Comparison of ENCODE assay signal across 12 cellular contexts in genomic region chr2:204109681-204110080, GRCh38.
A peak's percentile ranks its signal among the peaks of the same experiment; 100 is the strongest.
DNase-seq lines count a peak whose midpoint lies in the region; ATAC-seq, FAIRE-seq and TF ChIP-seq lines count a peak whose summit lies in the region.
"Had no signal": no experiment of that assay in that cellular context is flagged by ENCODE, and none has a peak within 500 bp of the region (broad histone marks: within the 10 kb centered on the region; RNA-seq: fewer than 3 reads in every experiment).

No MANE protein-coding gene starts in this region.

- H3K27me3 ChIP-seq in mammary epithelial cell (ENCODE audit: insufficient read depth, low read length) (peaks cover 4% of the 10 kb centered on the region), Karpas-422 (ENCODE audit: low read length) (no peaks in the 10 kb centered on the region)
- H3K27me3 ChIP-seq: pancreas had no signal

- H3K9me3 Mint-ChIP-seq in activated CD4-positive, alpha-beta memory T cell treated with anti-CD3 and anti-CD28 coated beads for 36 hours, result no peaks in the 10 kb centered on the region
- no peaks in the 10 kb centered on the region for H3K9me3 Mint-ChIP-seq in immature natural killer cell
- no peaks in the 10 kb centered on the region for H3K9me3 Mint-ChIP-seq in stimulated activated naive CD8-positive, alpha-beta T cell treated with anti-CD3 and anti-CD28 coated beads, Interleukin-15, amount 100 ng/mL, for 72 hours

- H3K27ac Mint-ChIP-seq in activated CD4-positive, alpha-beta memory T cell treated with anti-CD3 and anti-CD28 coated beads for 36 hours, result peak overlapping the region; percentile 90
- H3K27ac Mint-ChIP-seq in immature natural killer cell, result peak overlapping the region in 2 of 6 donors; percentile 82 to 85
- peak overlapping the region; percentile 75 to 94 for H3K27ac Mint-ChIP-seq in stimulated activated naive CD8-positive, alpha-beta T cell treated with anti-CD3 and anti-CD28 coated beads, Interleukin-15, amount 100 ng/mL, for 72 hours

- H3K27me3 Mint-ChIP-seq in activated CD4-positive, alpha-beta memory T cell treated with anti-CD3 and anti-CD28 coated beads for 36 hours, result peaks cover 8% of the 10 kb centered on the region
- peaks cover 7 to 25% (median 14%) of the 10 kb centered on the region in 3 donors for H3K27me3 Mint-ChIP-seq in immature natural killer cell (ENCODE audit: low read depth in 3 of 3)
- H3K27me3 Mint-ChIP-seq in stimulated activated naive CD8-positive, alpha-beta T cell treated with anti-CD3 and anti-CD28 coated beads, Interleukin-15, amount 100 ng/mL, for 72 hours, result peaks cover 10% of the 10 kb centered on the region

- H3K9ac ChIP-seq in mammary epithelial cell (ENCODE audit: insufficient read depth, low read length) (no peak overlapping the region), Karpas-422 (ENCODE audit: low read length) (no peak overlapping the region)

- CTCF ChIA-PET in mammary epithelial cell (lab: Charles Lee; ENCODE audit: low non-redundant PET), result no interaction called here
- CTCF ChIA-PET in activated CD4-positive, alpha-beta memory T cell treated with anti-CD3 and anti-CD28 coated beads for 36 hours (lab: Charles Lee), result interaction anchor here (0.7 to 4.8 kb wide), 10 partner anchors 32 to 175 kb away, joined by 3 to 46 read pairs (median 4); no protein-coding TSS in a partner anchor

- H3K4me1 Mint-ChIP-seq in activated CD4-positive, alpha-beta memory T cell treated with anti-CD3 and anti-CD28 coated beads for 36 hours (ENCODE audit: low read depth), result peaks cover 71% of the 10 kb centered on the region
- H3K4me1 Mint-ChIP-seq in immature natural killer cell, result peaks cover 44 to 49% of the 10 kb centered on the region in 2 donors
- peaks cover 83% of the 10 kb centered on the region for H3K4me1 Mint-ChIP-seq in stimulated activated naive CD8-positive, alpha-beta T cell treated with anti-CD3 and anti-CD28 coated beads, Interleukin-15, amount 100 ng/mL, for 72 hours

- H3K27ac ChIP-seq in mammary epithelial cell (ENCODE audit: insufficient read depth, low read depth, low read length) (no peak overlapping the region), Karpas-422 (ENCODE audit: low read length) (no peak overlapping the region)
- H3K27ac ChIP-seq: pancreas, WERI-Rb-1 had no signal

- H3K36me3 ChIP-seq in mammary epithelial cell (ENCODE audit: insufficient read depth, low read length), result no peaks in the 10 kb centered on the region
- no peaks in the 10 kb centered on the region for H3K36me3 ChIP-seq in Karpas-422 (ENCODE audit: insufficient read depth, low read length)
- H3K36me3 ChIP-seq: pancreas, WERI-Rb-1 had no signal

- intact Hi-C loops in mammary epithelial cell (cut with micrococcal nuclease), result no loop called here
- intact Hi-C loops in activated CD4-positive, alpha-beta memory T cell treated with anti-CD3 and anti-CD28 coated beads for 36 hours (cut with micrococcal nuclease), result loop anchor here (1.0 to 10.0 kb wide), 8 partner anchors 37 to 1598 kb away; no protein-coding TSS in a partner anchor

- H3K36me3 Mint-ChIP-seq in activated CD4-positive, alpha-beta memory T cell treated with anti-CD3 and anti-CD28 coated beads for 36 hours, result no peaks in the 10 kb centered on the region
- no peaks in the 10 kb centered on the region for H3K36me3 Mint-ChIP-seq in immature natural killer cell

- peak overlapping the region; percentile 55 for H3K4me3 Mint-ChIP-seq in activated CD4-positive, alpha-beta memory T cell treated with anti-CD3 and anti-CD28 coated beads for 36 hours
- H3K4me3 Mint-ChIP-seq in immature natural killer cell, result peak overlapping the region; percentile 80 to 89 (median 83)
- peak overlapping the region; percentile 81 to 82 for H3K4me3 Mint-ChIP-seq in stimulated activated naive CD8-positive, alpha-beta T cell treated with anti-CD3 and anti-CD28 coated beads, Interleukin-15, amount 100 ng/mL, for 72 hours

- ATAC-seq in stimulated activated naive CD8-positive, alpha-beta T cell treated with anti-CD3 and anti-CD28 coated beads, Interleukin-15, amount 100 ng/mL, for 72 hours, result peak; percentile 7
- ATAC-seq in HG03565 (IDR thresholded peaks at IDR 0.05; ENCODE audit: unreplicated experiment), result no peak

- WGBS in mammary epithelial cell (ENCODE audit: low coverage, missing lambda C conversion rate), result 59% methylated on average over 8 of the region's 11 CpGs

- H3K4me3 ChIP-seq in mammary epithelial cell (replicated peaks in 1 of 3; ENCODE audit: insufficient read depth in 1 of 3, low read depth in 2 of 3, low read length in 3 of 3), result no peak overlapping the region
- H3K4me3 ChIP-seq in Karpas-422 (ENCODE audit: low read length), result no peak overlapping the region
- H3K4me3 ChIP-seq: pancreas had no signal

- BruUV-seq in mammary epithelial cell (replicated peaks; lab: Mats Ljungman, UMichigan), result no TSS peak

- dilution Hi-C loops in mammary epithelial cell (cut with HindIII; ENCODE audit: low sequenced_read_pairs), result no loop called here

- H4K20me1 ChIP-seq in mammary epithelial cell (ENCODE audit: insufficient read depth, low read length), result no peaks in the 10 kb centered on the region
- no peaks in the 10 kb centered on the region for H4K20me1 ChIP-seq in Karpas-422 (ENCODE audit: insufficient read depth, low read depth, low read length)

- H3K4me2 ChIP-seq in mammary epithelial cell (ENCODE audit: insufficient read depth, low read depth, low read length) (no peak overlapping the region), Karpas-422 (ENCODE audit: low read depth, low read length, poor library complexity, severe bottlenecking) (no peak overlapping the region)

- TF ChIP-seq CTCF in mammary epithelial cell (conservative IDR thresholded peaks at IDR 0.05 in 1 of 2, IDR thresholded peaks at IDR 0.05 in 1 of 2; ENCODE audit: extremely low read depth in 1 of 2, insufficient read depth in 1 of 2, low read depth in 1 of 2, low read length in 2 of 2), result no peak
- TF ChIP-seq CTCF in D721Med (IDR thresholded peaks at IDR 0.05; ENCODE audit: insufficient read depth, missing control alignments), result no peak

- DNase-seq in T47D (ENCODE audit: low read depth in 1 of 2, low spot score in 1 of 2) (peak; percentile 44 to 93), mammary epithelial cell (no peak), immature natural killer cell (peak in 1 of 3 donors; percentile 26), D721Med (ENCODE audit: insufficient read length, low spot score) (no peak), Karpas-422 (no peak)
- DNase-seq in activated CD4-positive, alpha-beta memory T cell treated with anti-CD3 and anti-CD28 coated beads for 36 hours, result peak; percentile 32
- peak; percentile 39 to 50 for DNase-seq in stimulated activated naive CD8-positive, alpha-beta T cell treated with anti-CD3 and anti-CD28 coated beads, Interleukin-15, amount 100 ng/mL, for 72 hours
- DNase-seq: AML-193, NCI-H1092, pancreas, WERI-Rb-1 had no signal

- H3K9me2 ChIP-seq in Karpas-422 (replicated peaks; ENCODE audit: insufficient read depth, low read length), result no peaks in the 10 kb centered on the region

- no peak for FAIRE-seq in D721Med (lab: Jason Lieb, UNC)

- H3K9me3 ChIP-seq in mammary epithelial cell (replicated peaks; ENCODE audit: insufficient read depth, low read length), result no peaks in the 10 kb centered on the region
- no peaks in the 10 kb centered on the region for H3K9me3 ChIP-seq in Karpas-422 (ENCODE audit: low read length)
- H3K9me3 ChIP-seq: pancreas had no signal

- H2AFZ ChIP-seq in mammary epithelial cell (ENCODE audit: low read depth, low read length) (no peak overlapping the region), Karpas-422 (ENCODE audit: low read length) (no peak overlapping the region)

- in situ Hi-C loops in T47D (cut with HindIII; ENCODE audit: low pct_unique_long_range_greater_than_20kb, low sequenced_read_pairs), result no loop called here
- in situ Hi-C loops in mammary epithelial cell (cut with MboI; ENCODE audit: low sequenced_read_pairs in 2 of 2), result no loop called here

- H3K4me1 ChIP-seq in mammary epithelial cell (ENCODE audit: insufficient read depth, low read length), result no peaks in the 10 kb centered on the region
- no peaks in the 10 kb centered on the region for H3K4me1 ChIP-seq in Karpas-422 (ENCODE audit: low read length)

- H3K79me2 ChIP-seq in mammary epithelial cell (ENCODE audit: insufficient read depth, low read length), result no peaks in the 10 kb centered on the region
- no peaks in the 10 kb centered on the region for H3K79me2 ChIP-seq in Karpas-422 (ENCODE audit: low read length)

- POLR2A ChIA-PET in activated CD4-positive, alpha-beta memory T cell treated with anti-CD3 and anti-CD28 coated beads for 36 hours (lab: Charles Lee), result interaction anchor here (0.6 to 1.0 kb wide), 2 partner anchors 168 to 172 kb away, joined by 3 read pairs; no protein-coding TSS in a partner anchor

Comparison
In these comparisons a context has a peak if more than half of its experiments do, and no peak if none do; other contexts are left out.
1. DNase-seq: peak in T47D (2 of 2), activated CD4-positive, alpha-beta memory T cell treated with anti-CD3 and anti-CD28 coated beads for 36 hours (single experiment) and stimulated activated naive CD8-positive, alpha-beta T cell treated with anti-CD3 and anti-CD28 coated beads, Interleukin-15, amount 100 ng/mL, for 72 hours (2 of 2); none in mammary epithelial cell (single experiment), D721Med (single experiment) and Karpas-422 (single experiment).
2. Peak in every context shown above with its lines, with median percentiles within 50 percentile points of each other: H3K4me3 Mint-ChIP-seq.